In the genomic region with DNA sequence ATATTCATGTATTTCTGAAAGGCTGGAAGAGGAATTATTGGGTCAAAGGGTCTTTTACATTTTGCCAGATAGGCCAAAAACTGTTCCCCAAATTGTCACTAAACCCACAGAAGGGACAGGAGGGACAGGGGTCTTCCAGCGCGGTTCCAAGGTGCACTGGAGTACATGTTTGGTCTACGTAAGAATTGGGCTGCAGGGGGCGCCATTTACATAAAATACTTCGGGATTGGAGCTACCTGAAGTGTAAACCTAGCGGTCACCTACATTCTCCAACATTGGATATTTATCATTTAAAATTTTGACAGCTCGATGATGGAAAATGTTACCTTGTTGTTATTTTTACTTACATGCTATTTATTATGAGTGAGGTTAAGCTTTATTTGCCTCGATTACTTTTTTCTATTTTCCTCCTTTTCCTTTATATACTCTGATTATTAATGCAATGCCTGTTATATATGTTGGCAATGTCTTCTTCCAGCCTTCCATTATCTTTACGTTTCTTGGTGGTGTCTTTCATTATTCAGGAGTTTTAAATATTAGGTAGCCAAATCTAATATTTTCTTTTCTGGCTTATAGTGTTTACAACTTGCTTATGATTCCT, we compare ENCODE assay signal across 9 cellular contexts. TPM values are rescaled to one million over a fixed set of nuclear protein-coding genes. Genes with fewer than 3 reads are reported as not detected.
DNase-seq lines count a peak whose midpoint lies in the region; ATAC-seq and TF ChIP-seq lines count a peak whose summit lies in the region.
"Had no signal": no experiment of that assay in that cellular context is flagged by ENCODE, and none has a peak within 500 bp of the region (broad histone marks: within the 10 kb centered on the region; RNA-seq: fewer than 3 reads in every experiment).

No MANE protein-coding gene starts in this region.

- H3K27ac ChIP-seq in SK-N-SH (ENCODE audit: low read depth in 2 of 2, low read length in 1 of 2) = no peak overlapping the region

- no peaks in the 10 kb centered on the region for H3K9me3 ChIP-seq in SK-N-SH

- no peak for TF ChIP-seq EP300 in SK-N-SH (IDR thresholded peaks at IDR 0.05; ENCODE audit: borderline replicate concordance in 1 of 2, low read depth in 1 of 2, low read length in 1 of 2)

- no peak overlapping the region for H3K4me3 ChIP-seq in SK-N-SH (ENCODE audit: low read depth in 2 of 2, low read length in 1 of 2)

- H3K9me2 ChIP-seq in SK-N-SH = no peaks in the 10 kb centered on the region

- no peaks in the 10 kb centered on the region for H3F3A ChIP-seq in SK-N-SH (replicated peaks; ENCODE audit: insufficient read depth)

- ATAC-seq in HG02623 (IDR thresholded peaks at IDR 0.05; ENCODE audit: unreplicated experiment) (no peak), GM19324 (IDR thresholded peaks at IDR 0.05; ENCODE audit: low FRiP score, unreplicated experiment) (no peak), HG03432 (IDR thresholded peaks at IDR 0.05; ENCODE audit: unreplicated experiment) (no peak), GM19397 (IDR thresholded peaks at IDR 0.05; ENCODE audit: unreplicated experiment) (no peak)

- 27% methylated on average over 9 of the region's 9 CpGs for WGBS in SK-N-SH (ENCODE audit: low lambda C conversion rate)

- no peaks in the 10 kb centered on the region for H3K27me3 ChIP-seq in SK-N-SH (ENCODE audit: insufficient read depth)

- H3K4me2 ChIP-seq in SK-N-SH = no peak overlapping the region

- CTCF ChIA-PET in HEK293T (lab: Yijun Ruan, JAX) (interaction anchor here (0.9 to 1.2 kb wide), 3 partner anchors 9 to 394 kb away, joined by 3 to 8 read pairs (median 6); no protein-coding TSS in a partner anchor), SK-N-SH (lab: Yijun Ruan, JAX) (interaction anchor here (0.7 to 2.7 kb wide), 14 partner anchors 9 to 437 kb away, joined by 3 to 19 read pairs (median 3); no protein-coding TSS in a partner anchor)

- H4K20me1 ChIP-seq in SK-N-SH (ENCODE audit: insufficient read depth) = no peaks in the 10 kb centered on the region

- H3K36me3 ChIP-seq in SK-N-SH (replicated peaks in 1 of 2; ENCODE audit: control insufficient read depth in 1 of 2, insufficient read depth in 2 of 2, low read length in 1 of 2) = no peaks in the 10 kb centered on the region

- DNase-seq in GM10266 (ENCODE audit: extremely low spot score) (peak; percentile 60), HEK293T (ENCODE audit: extremely low spot score) (peak; percentile 53), SK-N-SH (peak; percentile 53), kidney tubule cell (ENCODE audit: low spot score) (peak; percentile 55)

- no peaks in the 10 kb centered on the region for H3K79me2 ChIP-seq in SK-N-SH (ENCODE audit: insufficient read depth)

- peak; percentile 76 for TF ChIP-seq RAD21 in SK-N-SH (IDR thresholded peaks at IDR 0.05; ENCODE audit: low read length)

- POLR2A ChIA-PET in HEK293T (lab: Yijun Ruan, JAX) = no interaction called here
- POLR2A ChIA-PET in SK-N-SH (lab: Yijun Ruan, JAX) = no interaction called here

- no peak overlapping the region for H2AFZ ChIP-seq in SK-N-SH (ENCODE audit: low read depth)

- peak; percentile 48 for TF ChIP-seq CTCF in GM10266 (IDR thresholded peaks at IDR 0.05; ENCODE audit: control insufficient read depth, insufficient read depth, low read depth, missing control alignments)
- TF ChIP-seq CTCF in SK-N-SH (IDR thresholded peaks at IDR 0.05) = peak; percentile 64

- peaks cover 0 to 12% of the 10 kb centered on the region in 2 experiments; a peak in 1 of 4 replicates for H3K4me1 ChIP-seq in SK-N-SH (ENCODE audit: control insufficient read depth in 1 of 2, insufficient read depth in 2 of 2, low read depth in 1 of 2, low read length in 1 of 2)

- no peak overlapping the region for H3K9ac ChIP-seq in SK-N-SH

TF ChIP-seq in HEK293T, 16 proteins besides CTCF, POLR2A, EP300 and RAD21:
- TF ChIP-seq FOXA1 (IDR thresholded peaks at IDR 0.05) = no peak
- no peak for TF ChIP-seq HDGF (IDR thresholded peaks at IDR 0.05; ENCODE audit: borderline replicate concordance)
- TF ChIP-seq, protein P1, sequence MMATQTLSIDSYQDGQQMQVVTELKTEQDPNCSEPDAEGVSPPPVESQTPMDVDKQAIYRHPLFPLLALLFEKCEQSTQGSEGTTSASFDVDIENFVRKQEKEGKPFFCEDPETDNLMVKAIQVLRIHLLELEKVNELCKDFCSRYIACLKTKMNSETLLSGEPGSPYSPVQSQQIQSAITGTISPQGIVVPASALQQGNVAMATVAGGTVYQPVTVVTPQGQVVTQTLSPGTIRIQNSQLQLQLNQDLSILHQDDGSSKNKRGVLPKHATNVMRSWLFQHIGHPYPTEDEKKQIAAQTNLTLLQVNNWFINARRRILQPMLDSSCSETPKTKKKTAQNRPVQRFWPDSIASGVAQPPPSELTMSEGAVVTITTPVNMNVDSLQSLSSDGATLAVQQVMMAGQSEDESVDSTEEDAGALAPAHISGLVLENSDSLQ (IDR thresholded peaks at IDR 0.05) = 0 out of 2 replicates have a peak, but pooled peaks have one; percentile 15

TF ChIP-seq in SK-N-SH, 30 proteins besides CTCF, POLR2A, EP300 and RAD21:
- TF ChIP-seq ELF1 (IDR thresholded peaks at IDR 0.05) (no peak), POLR2AphosphoS5 (IDR thresholded peaks at IDR 0.05; ENCODE audit: low read depth, low read length) (no peak), RCOR1 (IDR thresholded peaks at IDR 0.05; ENCODE audit: low read length) (no peak), SMC3 (IDR thresholded peaks at IDR 0.05; ENCODE audit: low read depth, low read length) (peak; percentile 47; the same call in 1 of the 2 replicates), CHD2 (IDR thresholded peaks at IDR 0.05; ENCODE audit: low read length, partially characterized antibody) (no peak)
- TF ChIP-seq, protein P2, sequence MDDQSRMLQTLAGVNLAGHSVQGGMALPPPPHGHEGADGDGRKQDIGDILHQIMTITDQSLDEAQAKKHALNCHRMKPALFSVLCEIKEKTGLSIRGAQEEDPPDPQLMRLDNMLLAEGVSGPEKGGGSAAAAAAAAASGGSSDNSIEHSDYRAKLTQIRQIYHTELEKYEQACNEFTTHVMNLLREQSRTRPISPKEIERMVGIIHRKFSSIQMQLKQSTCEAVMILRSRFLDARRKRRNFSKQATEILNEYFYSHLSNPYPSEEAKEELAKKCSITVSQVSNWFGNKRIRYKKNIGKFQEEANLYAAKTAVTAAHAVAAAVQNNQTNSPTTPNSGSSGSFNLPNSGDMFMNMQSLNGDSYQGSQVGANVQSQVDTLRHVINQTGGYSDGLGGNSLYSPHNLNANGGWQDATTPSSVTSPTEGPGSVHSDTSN (IDR thresholded peaks at IDR 0.05) = no peak

RNA-seq across cellular contexts. Expression of a gene that starts 43.0 kb away (rescaled TPM):
- 0.02 and 0.05 TPM in 2 replicates for polyA plus RNA-seq in SK-N-SH (2012; rRNA removed)
- polyA plus RNA-seq in SK-N-SH (2012; cell fraction: cytosol; rRNA removed) = 0.08 and 0.09 TPM in 2 replicates
- 0.02 and 0.06 TPM in 2 replicates for polyA plus RNA-seq in SK-N-SH (2012; cell fraction: nucleus; rRNA removed)
- polyA plus RNA-seq: IgD-negative memory B cell had no signal
